ENCODE assay signal across 19 cellular contexts in genomic region chrX:29561417-29561816, GRCh38.
DNase-seq lines count a peak whose midpoint lies in the region; ATAC-seq, FAIRE-seq and TF ChIP-seq lines count a peak whose summit lies in the region.
"Had no signal": no experiment of that assay in that cellular context is flagged by ENCODE, and none has a peak within 500 bp of the region (broad histone marks: within the 10 kb centered on the region; RNA-seq: fewer than 3 reads in every experiment).

No MANE protein-coding gene starts in this region.

- no peak for FAIRE-seq in HepG2 (lab: Jason Lieb, UNC)
- FAIRE-seq: GM12891, GM18507 had no signal

- no peak for DNase-seq in HepG2 (ENCODE audit: low spot score)
- DNase-seq in amniotic epithelial cell (ENCODE audit: low read depth), result peak; percentile 11
- DNase-seq in fibroblast of pulmonary artery (ENCODE audit: low read depth), result peak; percentile 69
- DNase-seq in stromal cell of bone marrow (ENCODE audit: low read depth), result peak; percentile 2
- DNase-seq in suprapubic skin (ENCODE audit: low spot score in 2 of 2), result no peak
- no peak for DNase-seq in cerebellar nuclear complex (lab: John Stamatoyannopoulos, UW)
- DNase-seq: 8988T; GF-D8; Karpas-422; NCI-H187 treated with DMSO at 0.1 percent for 48 hours; NK-92 treated with Interleukin-12 subunit alpha and Interleukin-12 subunit beta, amount 100 ng/mL, for 24 hours; SHP77 treated with DMSO at 0.1 percent for 48 hours had no signal

- TF ChIP-seq RAD21 in liver (IDR thresholded peaks at IDR 0.05) (no peak), HepG2 (CRISPR knock-in tag; IDR thresholded peaks at IDR 0.05) (no peak)

- no peaks in the 10 kb centered on the region for H3K4me1 ChIP-seq in liver (ENCODE audit: control insufficient read depth in 4 of 4, insufficient read depth in 4 of 4, low read length in 3 of 4)
- H3K4me1 ChIP-seq in HepG2 (ENCODE audit: insufficient read depth, low read length), result no peaks in the 10 kb centered on the region
- H3K4me1 ChIP-seq in suprapubic skin, result no peaks in the 10 kb centered on the region

- in situ Hi-C loops in HepG2 (cut with HindIII; ENCODE audit: extremely low pct_ligation_motif_present, low pct_unique_long_range_greater_than_20kb), result no loop called here

- peak overlapping the region in 1 of 3 donors; percentile 37 for H3K4me3 ChIP-seq in liver (ENCODE audit: low read depth in 1 of 3, low read length in 3 of 3)
- no peak overlapping the region for H3K4me3 ChIP-seq in HepG2 (replicated peaks in 1 of 3; ENCODE audit: insufficient read depth in 1 of 3, low read depth in 2 of 3, low read length in 3 of 3)
- no peak overlapping the region for H3K4me3 ChIP-seq in fibroblast of pulmonary artery (replicated peaks; ENCODE audit: low read depth, low read length)
- H3K4me3 ChIP-seq in suprapubic skin, result no peak overlapping the region
- H3K4me3 ChIP-seq: GM23338 had no signal

- TF ChIP-seq POLR2A in HepG2 (IDR thresholded peaks at IDR 0.05; ENCODE audit: insufficient read depth in 1 of 2, low read depth in 2 of 2, low read length in 2 of 2) (no peak), suprapubic skin (IDR thresholded peaks at IDR 0.05) (no peak)

- no peaks in the 10 kb centered on the region for H4K20me1 ChIP-seq in HepG2 (ENCODE audit: insufficient read depth, low read length)

- WGBS in liver, result 36% methylated on average over 3 of the region's 3 CpGs
- 13% methylated on average over 3 of the region's 3 CpGs for WGBS in HepG2 (ENCODE audit: low lambda C conversion rate)
- WGBS in suprapubic skin, result 60% methylated on average over 3 of the region's 3 CpGs

- H3K27me3 ChIP-seq in liver (ENCODE audit: control insufficient read depth in 4 of 4, insufficient read depth in 4 of 4, low read length in 3 of 4) (no peaks in the 10 kb centered on the region), HepG2 (ENCODE audit: control insufficient read depth in 1 of 2, insufficient read depth in 2 of 2, low read length in 2 of 2) (no peaks in the 10 kb centered on the region), suprapubic skin (no peaks in the 10 kb centered on the region)

- H3K27ac ChIP-seq in liver (ENCODE audit: low read depth in 1 of 2, low read length in 2 of 2), result no peak overlapping the region
- no peak overlapping the region for H3K27ac ChIP-seq in HepG2 (ENCODE audit: extremely low read length, insufficient read depth, low read length)
- no peak overlapping the region for H3K27ac ChIP-seq in suprapubic skin
- H3K27ac ChIP-seq: C4-2B had no signal

- TF ChIP-seq EP300 in HepG2 (IDR thresholded peaks at IDR 0.05; ENCODE audit: low read depth in 2 of 2, low read length in 2 of 2) (no peak), HepG2 (CRISPR knock-in tag; IDR thresholded peaks at IDR 0.05; ENCODE audit: borderline replicate concordance) (no peak), suprapubic skin (IDR thresholded peaks at IDR 0.05) (no peak)

- ATAC-seq in HepG2 (no peak), HG03039 (IDR thresholded peaks at IDR 0.05; ENCODE audit: unreplicated experiment) (no peak)
- ATAC-seq: GM23338, HCT116 had no signal

- H3K9ac ChIP-seq in liver (ENCODE audit: low read depth in 1 of 2, low read length in 2 of 2) (no peak overlapping the region), HepG2 (ENCODE audit: insufficient read depth, low read depth, low read length) (no peak overlapping the region)

- no TSS peak for BruUV-seq in HepG2 (replicated peaks; lab: Mats Ljungman, UMichigan)

- no peaks in the 10 kb centered on the region for H3K79me2 ChIP-seq in HepG2 (ENCODE audit: insufficient read depth, low read length)

- TF ChIP-seq CTCF in liver (IDR thresholded peaks at IDR 0.05; ENCODE audit: low read depth, low read length, missing input control) (no peak), HepG2 (CRISPR knock-in tag; IDR thresholded peaks at IDR 0.05) (no peak), fibroblast of pulmonary artery (IDR thresholded peaks at IDR 0.05; ENCODE audit: low read length, missing control alignments) (no peak), suprapubic skin (IDR thresholded peaks at IDR 0.05) (no peak)

- CTCF ChIA-PET in HepG2 (lab: Yijun Ruan, JAX; ENCODE audit: low intra/inter-chr PET ratio, low total read pairs), result no interaction called here

- H3K4me2 ChIP-seq in HepG2 (ENCODE audit: low read depth, low read length), result no peak overlapping the region
- H3K4me2 ChIP-seq: GM23338 had no signal

- no peak overlapping the region for H2AFZ ChIP-seq in HepG2 (ENCODE audit: low read length)
- H2AFZ ChIP-seq: GM23338 had no signal

- POLR2A ChIA-PET in HepG2 (lab: Yijun Ruan, JAX), result no interaction called here

- no peaks in the 10 kb centered on the region for H3K36me3 ChIP-seq in liver (ENCODE audit: control insufficient read depth in 4 of 4, insufficient read depth in 3 of 4, low read depth in 1 of 4, low read length in 3 of 4)
- H3K36me3 ChIP-seq in HepG2 (replicated peaks in 1 of 2; ENCODE audit: control insufficient read depth in 1 of 2, insufficient read depth in 2 of 2, low read length in 2 of 2), result no peaks in the 10 kb centered on the region
- no peaks in the 10 kb centered on the region for H3K36me3 ChIP-seq in suprapubic skin

- intact Hi-C loops in HepG2 (cut with micrococcal nuclease; ENCODE audit: unreplicated experiment), result no loop called here

- H3K9me3 ChIP-seq in liver (ENCODE audit: control insufficient read depth in 4 of 4, low read length in 3 of 4), result peaks cover 0 to 20% (median 4%) of the 10 kb centered on the region in 4 donors
- peaks cover 26% of the 10 kb centered on the region for H3K9me3 ChIP-seq in HepG2 (ENCODE audit: low read length)
- H3K9me3 ChIP-seq in suprapubic skin, result no peaks in the 10 kb centered on the region

TF ChIP-seq in liver, 16 proteins besides CTCF, POLR2A, EP300 and RAD21 (continues in another document):
- TF ChIP-seq GABPA (IDR thresholded peaks at IDR 0.05 in 1 of 2, conservative IDR thresholded peaks at IDR 0.05 in 1 of 2) (no peak), JUND (IDR thresholded peaks at IDR 0.05) (no peak), MAX (IDR thresholded peaks at IDR 0.05) (no peak), HNF4G (IDR thresholded peaks at IDR 0.05) (no peak), ATF3 (IDR thresholded peaks at IDR 0.05) (peak; percentile 57), FOXA2 (IDR thresholded peaks at IDR 0.05) (no peak), RXRA (IDR thresholded peaks at IDR 0.05) (no peak), ZBTB33 (IDR thresholded peaks at IDR 0.05) (no peak), TAF1 (conservative IDR thresholded peaks at IDR 0.05) (no peak), HNF4A (conservative IDR thresholded peaks at IDR 0.05) (peak in 1 of 2 donors; percentile 11)

TF ChIP-seq in HepG2, 621 proteins besides CTCF, POLR2A, EP300 and RAD21 (continues in another document):
- TF ChIP-seq, protein P1, sequence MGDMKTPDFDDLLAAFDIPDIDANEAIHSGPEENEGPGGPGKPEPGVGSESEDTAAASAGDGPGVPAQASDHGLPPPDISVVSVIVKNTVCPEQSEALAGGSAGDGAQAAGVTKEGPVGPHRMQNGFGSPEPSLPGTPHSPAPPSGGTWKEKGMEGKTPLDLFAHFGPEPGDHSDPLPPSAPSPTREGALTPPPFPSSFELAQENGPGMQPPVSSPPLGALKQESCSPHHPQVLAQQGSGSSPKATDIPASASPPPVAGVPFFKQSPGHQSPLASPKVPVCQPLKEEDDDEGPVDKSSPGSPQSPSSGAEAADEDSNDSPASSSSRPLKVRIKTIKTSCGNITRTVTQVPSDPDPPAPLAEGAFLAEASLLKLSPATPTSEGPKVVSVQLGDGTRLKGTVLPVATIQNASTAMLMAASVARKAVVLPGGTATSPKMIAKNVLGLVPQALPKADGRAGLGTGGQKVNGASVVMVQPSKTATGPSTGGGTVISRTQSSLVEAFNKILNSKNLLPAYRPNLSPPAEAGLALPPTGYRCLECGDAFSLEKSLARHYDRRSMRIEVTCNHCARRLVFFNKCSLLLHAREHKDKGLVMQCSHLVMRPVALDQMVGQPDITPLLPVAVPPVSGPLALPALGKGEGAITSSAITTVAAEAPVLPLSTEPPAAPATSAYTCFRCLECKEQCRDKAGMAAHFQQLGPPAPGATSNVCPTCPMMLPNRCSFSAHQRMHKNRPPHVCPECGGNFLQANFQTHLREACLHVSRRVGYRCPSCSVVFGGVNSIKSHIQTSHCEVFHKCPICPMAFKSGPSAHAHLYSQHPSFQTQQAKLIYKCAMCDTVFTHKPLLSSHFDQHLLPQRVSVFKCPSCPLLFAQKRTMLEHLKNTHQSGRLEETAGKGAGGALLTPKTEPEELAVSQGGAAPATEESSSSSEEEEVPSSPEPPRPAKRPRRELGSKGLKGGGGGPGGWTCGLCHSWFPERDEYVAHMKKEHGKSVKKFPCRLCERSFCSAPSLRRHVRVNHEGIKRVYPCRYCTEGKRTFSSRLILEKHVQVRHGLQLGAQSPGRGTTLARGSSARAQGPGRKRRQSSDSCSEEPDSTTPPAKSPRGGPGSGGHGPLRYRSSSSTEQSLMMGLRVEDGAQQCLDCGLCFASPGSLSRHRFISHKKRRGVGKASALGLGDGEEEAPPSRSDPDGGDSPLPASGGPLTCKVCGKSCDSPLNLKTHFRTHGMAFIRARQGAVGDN (CRISPR knock-in tag; IDR thresholded peaks at IDR 0.05), result no peak
- TF ChIP-seq MEF2D (CRISPR knock-in tag; IDR thresholded peaks at IDR 0.05) (no peak), ZNF253 (CRISPR knock-in tag; IDR thresholded peaks at IDR 0.05; ENCODE audit: borderline replicate concordance) (no peak), ZBTB20 (CRISPR knock-in tag; IDR thresholded peaks at IDR 0.05; ENCODE audit: borderline replicate concordance, low read depth) (no peak)
- TF ChIP-seq, protein P2, sequence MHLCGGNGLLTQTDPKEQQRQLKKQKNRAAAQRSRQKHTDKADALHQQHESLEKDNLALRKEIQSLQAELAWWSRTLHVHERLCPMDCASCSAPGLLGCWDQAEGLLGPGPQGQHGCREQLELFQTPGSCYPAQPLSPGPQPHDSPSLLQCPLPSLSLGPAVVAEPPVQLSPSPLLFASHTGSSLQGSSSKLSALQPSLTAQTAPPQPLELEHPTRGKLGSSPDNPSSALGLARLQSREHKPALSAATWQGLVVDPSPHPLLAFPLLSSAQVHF (CRISPR knock-in tag; IDR thresholded peaks at IDR 0.05), result no peak
- TF ChIP-seq, protein P3, sequence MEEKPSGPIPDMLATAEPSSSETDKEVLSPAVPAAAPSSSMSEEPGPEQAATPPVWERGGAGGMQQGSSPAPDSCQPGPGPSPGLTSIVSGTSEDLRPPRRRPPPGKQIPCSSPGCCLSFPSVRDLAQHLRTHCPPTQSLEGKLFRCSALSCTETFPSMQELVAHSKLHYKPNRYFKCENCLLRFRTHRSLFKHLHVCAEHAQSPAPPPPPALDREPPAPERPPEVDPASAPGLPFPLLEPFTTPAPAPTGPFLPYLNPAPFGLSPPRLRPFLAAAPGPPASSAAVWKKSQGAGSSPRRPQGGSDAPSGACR (CRISPR knock-in tag; IDR thresholded peaks at IDR 0.05), result no peak
- TF ChIP-seq, protein P4, sequence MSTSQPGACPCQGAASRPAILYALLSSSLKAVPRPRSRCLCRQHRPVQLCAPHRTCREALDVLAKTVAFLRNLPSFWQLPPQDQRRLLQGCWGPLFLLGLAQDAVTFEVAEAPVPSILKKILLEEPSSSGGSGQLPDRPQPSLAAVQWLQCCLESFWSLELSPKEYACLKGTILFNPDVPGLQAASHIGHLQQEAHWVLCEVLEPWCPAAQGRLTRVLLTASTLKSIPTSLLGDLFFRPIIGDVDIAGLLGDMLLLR (CRISPR knock-in tag; IDR thresholded peaks at IDR 0.05), result no peak

Comparison
In these comparisons a context has a peak if more than half of its experiments do, and no peak if none do; other contexts are left out.
1. DNase-seq: peak in amniotic epithelial cell (single experiment), fibroblast of pulmonary artery (single experiment) and stromal cell of bone marrow (single experiment); none in HepG2 (single experiment), suprapubic skin (0 of 2) and cerebellar nuclear complex (0 of 2).